18 cellular contexts compared by ENCODE assay signal in the genomic region with DNA sequence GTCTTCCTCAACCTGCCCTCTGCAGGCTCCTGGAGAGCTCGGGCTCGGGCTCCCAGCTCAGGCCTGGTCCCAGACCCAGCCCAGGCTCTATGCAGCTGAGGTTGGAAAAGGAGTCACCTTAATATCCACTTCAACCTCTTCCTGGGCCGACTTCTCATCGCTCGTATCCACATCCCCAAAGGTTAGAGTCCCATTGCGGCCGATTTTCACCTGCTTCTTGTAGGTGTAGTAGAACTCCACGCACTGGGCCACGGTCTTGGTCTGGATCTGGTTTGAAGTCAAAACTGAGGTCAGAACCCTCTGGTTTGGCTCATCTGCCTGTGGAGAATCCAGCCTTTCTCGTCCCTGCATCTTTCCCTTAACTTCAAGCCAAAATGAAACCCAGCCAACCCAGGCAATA. TPM values are rescaled to one million over a fixed set of nuclear protein-coding genes. Genes with fewer than 3 reads are reported as not detected.
DNase-seq lines count a peak whose midpoint lies in the region; ATAC-seq and TF ChIP-seq lines count a peak whose summit lies in the region.
"Had no signal": no experiment of that assay in that cellular context is flagged by ENCODE, and none has a peak within 500 bp of the region (broad histone marks: within the 10 kb centered on the region; RNA-seq: fewer than 3 reads in every experiment).

No MANE protein-coding gene starts in this region.

- H3K4me3 Mint-ChIP-seq in CD8-positive, alpha-beta T cell: no peak overlapping the region
- no peak overlapping the region for H3K4me3 Mint-ChIP-seq in memory B cell
- no peak overlapping the region for H3K4me3 Mint-ChIP-seq in WTC11
- H3K4me3 Mint-ChIP-seq: activated CD4-positive, alpha-beta T cell treated with anti-CD3 and anti-CD28 coated beads, Interleukin-2, amount 10 ng/mL, durations not matched to agents 7 days and 5 days; GM23338; neural progenitor cell had no signal

- H3K4me1 Mint-ChIP-seq in CD8-positive, alpha-beta T cell (ENCODE audit: low read depth): peaks cover 4% of the 10 kb centered on the region
- H3K4me1 Mint-ChIP-seq in memory B cell (no peaks in the 10 kb centered on the region), WTC11 (peaks cover 50% of the 10 kb centered on the region)

- TF ChIP-seq CTCF in CD8-positive, alpha-beta T cell (IDR thresholded peaks at IDR 0.05): no peak
- TF ChIP-seq CTCF in RWPE1 (conservative IDR thresholded peaks at IDR 0.05; ENCODE audit: low read depth): no peak
- TF ChIP-seq CTCF in WTC11 (IDR thresholded peaks at IDR 0.05): no peak

- H3K27me3 ChIP-seq in CD8-positive, alpha-beta T cell (ENCODE audit: insufficient read depth, low read length): no peaks in the 10 kb centered on the region
- H3K27me3 ChIP-seq in subcutaneous abdominal adipose tissue (ENCODE audit: control insufficient read depth in 5 of 5, insufficient read depth in 4 of 5, low read length in 5 of 5): no peaks in the 10 kb centered on the region
- H3K27me3 ChIP-seq: BE2C, neural progenitor cell, Peyer's patch had no signal

- no peaks in the 10 kb centered on the region for H3K9me3 Mint-ChIP-seq in CD8-positive, alpha-beta T cell
- no peaks in the 10 kb centered on the region for H3K9me3 Mint-ChIP-seq in memory B cell
- H3K9me3 Mint-ChIP-seq in WTC11: no peaks in the 10 kb centered on the region
- H3K9me3 Mint-ChIP-seq: activated CD4-positive, alpha-beta T cell treated with anti-CD3 and anti-CD28 coated beads, Interleukin-2, amount 10 ng/mL, durations not matched to agents 7 days and 5 days; GM23338; neural progenitor cell had no signal

- no peaks in the 10 kb centered on the region for H3K4me1 ChIP-seq in CD8-positive, alpha-beta T cell (ENCODE audit: insufficient read depth, low read length)
- peaks cover 29 to 68% (median 59%) of the 10 kb centered on the region in 5 donors for H3K4me1 ChIP-seq in subcutaneous abdominal adipose tissue (ENCODE audit: control insufficient read depth in 5 of 5, insufficient read depth in 5 of 5, low read length in 5 of 5)

- no peak for ATAC-seq in CD8-positive, alpha-beta T cell
- ATAC-seq in memory B cell (ENCODE audit: low read depth) (no peak), WTC11 (no peak)
- ATAC-seq: GM23338, SK-N-SH treated with all-trans-retinoic acid at 6 μM for 48 hours had no signal

- intact Hi-C loops in CD8-positive, alpha-beta T cell (cut with DNase I, micrococcal nuclease): no loop called here

- H3K27me3 Mint-ChIP-seq in CD8-positive, alpha-beta T cell (ENCODE audit: low read depth): no peaks in the 10 kb centered on the region
- H3K27me3 Mint-ChIP-seq in memory B cell (no peaks in the 10 kb centered on the region), WTC11 (ENCODE audit: low read depth) (0 out of 2 replicates have a peak, but pooled peaks cover 3% of the 10 kb centered on the region)
- H3K27me3 Mint-ChIP-seq: activated CD4-positive, alpha-beta T cell treated with anti-CD3 and anti-CD28 coated beads, Interleukin-2, amount 10 ng/mL, durations not matched to agents 7 days and 5 days had no signal

- H3K27ac ChIP-seq in CD8-positive, alpha-beta T cell (ENCODE audit: low read depth, low read length): no peak overlapping the region
- H3K27ac ChIP-seq in RWPE1: peak overlapping the region; percentile 93
- peak overlapping the region; percentile 97 for H3K27ac ChIP-seq in subcutaneous abdominal adipose tissue (ENCODE audit: low read depth, low read length)
- H3K27ac ChIP-seq: neural progenitor cell had no signal

- H3K9ac ChIP-seq in subcutaneous abdominal adipose tissue (ENCODE audit: low read length in 5 of 5): peak overlapping the region in 1 of 5 donors; percentile 7
- H3K9ac ChIP-seq: neural progenitor cell had no signal

- H3K36me3 Mint-ChIP-seq in CD8-positive, alpha-beta T cell: peaks cover 81% of the 10 kb centered on the region
- peaks cover 36% of the 10 kb centered on the region for H3K36me3 Mint-ChIP-seq in memory B cell
- peaks cover 10% of the 10 kb centered on the region for H3K36me3 Mint-ChIP-seq in WTC11

- no peak overlapping the region for H3K4me3 ChIP-seq in CD8-positive, alpha-beta T cell (ENCODE audit: low read depth, low read length)
- H3K4me3 ChIP-seq in subcutaneous abdominal adipose tissue (ENCODE audit: low read depth in 1 of 5, low read length in 5 of 5): no peak overlapping the region
- H3K4me3 ChIP-seq: GM23338, neural progenitor cell, Peyer's patch had no signal

- CTCF ChIA-PET in CD8-positive, alpha-beta T cell (lab: Charles Lee): interaction anchor here (0.6 to 10.0 kb wide), 5 partner anchors 12 to 105 kb away, joined by 3 to 186 read pairs (median 3); no protein-coding TSS in a partner anchor
- CTCF ChIA-PET in RWPE1 (lab: Yijun Ruan, JAX) (no interaction called here), WTC11 (lab: Charles Lee) (interaction anchor here (2.3 kb wide), 1 partner anchor 36 kb away, joined by 14 read pairs; no protein-coding TSS in a partner anchor)

- no peaks in the 10 kb centered on the region for H3K9me3 ChIP-seq in CD8-positive, alpha-beta T cell (ENCODE audit: low read length)
- no peaks in the 10 kb centered on the region for H3K9me3 ChIP-seq in subcutaneous abdominal adipose tissue (ENCODE audit: control insufficient read depth in 5 of 5, low read length in 5 of 5)
- H3K9me3 ChIP-seq: BE2C, Peyer's patch had no signal

- H3K36me3 ChIP-seq in CD8-positive, alpha-beta T cell (ENCODE audit: insufficient read depth, low read length): peaks cover 88% of the 10 kb centered on the region
- peaks cover 6 to 83% (median 73%) of the 10 kb centered on the region in 5 donors for H3K36me3 ChIP-seq in subcutaneous abdominal adipose tissue (ENCODE audit: control insufficient read depth in 5 of 5, insufficient read depth in 5 of 5, low read length in 5 of 5)
- H3K36me3 ChIP-seq: neural progenitor cell had no signal

- no peak for DNase-seq in CD8-positive, alpha-beta T cell
- no peak for DNase-seq in RWPE1 (ENCODE audit: low spot score)
- no peak for DNase-seq in memory B cell (ENCODE audit: low spot score in 2 of 2)
- DNase-seq in WTC11 (ENCODE audit: low spot score): no peak
- no peak for DNase-seq in ureter (ENCODE audit: low spot score)
- DNase-seq in NCI-H2171 treated with DMSO at 0.1 percent for 48 hours (lab: John Stamatoyannopoulos, UW): no peak
- DNase-seq: activated CD4-positive, alpha-beta T cell treated with anti-CD3 and anti-CD28 coated beads, Interleukin-2, amount 10 ng/mL, durations not matched to agents 7 days and 5 days; activated T-cell treated with anti-CD3 and anti-CD28 coated beads, Interleukin-2, amount 50 U/mL, for 48 hours; BE2C; caudate nucleus; mesendoderm; NCI-H2081 treated with DMSO at 0.1 percent for 48 hours; NCI-H69; Peyer's patch had no signal

- peak overlapping the region; percentile 55 for H3K27ac Mint-ChIP-seq in CD8-positive, alpha-beta T cell
- H3K27ac Mint-ChIP-seq in memory B cell (peak overlapping the region; percentile 0), WTC11 (no peak overlapping the region)
- H3K27ac Mint-ChIP-seq: GM23338 had no signal

- POLR2A ChIA-PET in CD8-positive, alpha-beta T cell (lab: Charles Lee): no interaction called here
- POLR2A ChIA-PET in RWPE1 (lab: Yijun Ruan, JAX; ENCODE audit: low non-redundant PET): no interaction called here
- POLR2A ChIA-PET in WTC11 (lab: Charles Lee): no interaction called here

TF ChIP-seq in WTC11, 78 proteins besides CTCF, POLR2A, EP300 and RAD21 (continues in another document):
- TF ChIP-seq, protein P1, sequence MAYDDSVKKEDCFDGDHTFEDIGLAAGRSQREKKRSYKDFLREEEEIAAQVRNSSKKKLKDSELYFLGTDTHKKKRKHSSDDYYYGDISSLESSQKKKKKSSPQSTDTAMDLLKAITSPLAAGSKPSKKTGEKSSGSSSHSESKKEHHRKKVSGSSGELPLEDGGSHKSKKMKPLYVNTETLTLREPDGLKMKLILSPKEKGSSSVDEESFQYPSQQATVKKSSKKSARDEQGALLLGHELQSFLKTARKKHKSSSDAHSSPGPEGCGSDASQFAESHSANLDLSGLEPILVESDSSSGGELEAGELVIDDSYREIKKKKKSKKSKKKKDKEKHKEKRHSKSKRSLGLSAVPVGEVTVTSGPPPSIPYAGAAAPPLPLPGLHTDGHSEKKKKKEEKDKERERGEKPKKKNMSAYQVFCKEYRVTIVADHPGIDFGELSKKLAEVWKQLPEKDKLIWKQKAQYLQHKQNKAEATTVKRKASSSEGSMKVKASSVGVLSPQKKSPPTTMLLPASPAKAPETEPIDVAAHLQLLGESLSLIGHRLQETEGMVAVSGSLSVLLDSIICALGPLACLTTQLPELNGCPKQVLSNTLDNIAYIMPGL (CRISPR knock-in tag; IDR thresholded peaks at IDR 0.05): no peak
- no peak for TF ChIP-seq PRRX2 (CRISPR knock-in tag; IDR thresholded peaks at IDR 0.05)
- no peak for TF ChIP-seq NR2C2 (CRISPR knock-in tag; IDR thresholded peaks at IDR 0.05)
- no peak for TF ChIP-seq FOXP1 (CRISPR knock-in tag; IDR thresholded peaks at IDR 0.05; ENCODE audit: borderline replicate concordance)
- TF ChIP-seq, protein P2, sequence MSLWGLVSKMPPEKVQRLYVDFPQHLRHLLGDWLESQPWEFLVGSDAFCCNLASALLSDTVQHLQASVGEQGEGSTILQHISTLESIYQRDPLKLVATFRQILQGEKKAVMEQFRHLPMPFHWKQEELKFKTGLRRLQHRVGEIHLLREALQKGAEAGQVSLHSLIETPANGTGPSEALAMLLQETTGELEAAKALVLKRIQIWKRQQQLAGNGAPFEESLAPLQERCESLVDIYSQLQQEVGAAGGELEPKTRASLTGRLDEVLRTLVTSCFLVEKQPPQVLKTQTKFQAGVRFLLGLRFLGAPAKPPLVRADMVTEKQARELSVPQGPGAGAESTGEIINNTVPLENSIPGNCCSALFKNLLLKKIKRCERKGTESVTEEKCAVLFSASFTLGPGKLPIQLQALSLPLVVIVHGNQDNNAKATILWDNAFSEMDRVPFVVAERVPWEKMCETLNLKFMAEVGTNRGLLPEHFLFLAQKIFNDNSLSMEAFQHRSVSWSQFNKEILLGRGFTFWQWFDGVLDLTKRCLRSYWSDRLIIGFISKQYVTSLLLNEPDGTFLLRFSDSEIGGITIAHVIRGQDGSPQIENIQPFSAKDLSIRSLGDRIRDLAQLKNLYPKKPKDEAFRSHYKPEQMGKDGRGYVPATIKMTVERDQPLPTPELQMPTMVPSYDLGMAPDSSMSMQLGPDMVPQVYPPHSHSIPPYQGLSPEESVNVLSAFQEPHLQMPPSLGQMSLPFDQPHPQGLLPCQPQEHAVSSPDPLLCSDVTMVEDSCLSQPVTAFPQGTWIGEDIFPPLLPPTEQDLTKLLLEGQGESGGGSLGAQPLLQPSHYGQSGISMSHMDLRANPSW (CRISPR knock-in tag; conservative IDR thresholded peaks at IDR 0.05; ENCODE audit: low read depth): no peak
- no peak for TF ChIP-seq ZNF671 (CRISPR knock-in tag; IDR thresholded peaks at IDR 0.05)
- TF ChIP-seq GRHL2 (CRISPR knock-in tag; IDR thresholded peaks at IDR 0.05; ENCODE audit: insufficient replicate concordance, severe bottlenecking): no peak
- TF ChIP-seq KAT7 (CRISPR knock-in tag; IDR thresholded peaks at IDR 0.05; ENCODE audit: borderline replicate concordance): no peak

RNA-seq across cellular contexts. Expression of a gene that starts 8.4 kb away (rescaled TPM):
- 10 to 100 TPM; 39.4 to 39.8 TPM for total RNA-seq in CD8-positive, alpha-beta T cell
- total RNA-seq in WTC11 (2021) (46.0 to 50.2 TPM (median 49.6 TPM) in 3 replicates), ureter (33.8 TPM)
